ENCODE assay signal across 9 cellular contexts in genomic region chr19:17043744-17044143, GRCh38. TPM values are rescaled to one million over a fixed set of nuclear protein-coding genes. Genes with fewer than 3 reads are reported as not detected.
"Had no signal": no experiment of that assay in that cellular context is flagged by ENCODE, and none has a peak within 500 bp of the region (broad histone marks: within the 10 kb centered on the region; RNA-seq: fewer than 3 reads in every experiment).

No MANE protein-coding gene starts in this region.

- H3K27ac Mint-ChIP-seq: IgD-negative memory B cell had no signal

- H3K4me2 ChIP-seq: KMS-11 had no signal

- H3K4me3 Mint-ChIP-seq: H9, IgD-negative memory B cell had no signal

- H3K9me3 Mint-ChIP-seq: H9 had no signal

- H3K4me1 Mint-ChIP-seq: IgD-negative memory B cell had no signal

- DNase-seq: GM23248, GOT3, H9, KBM-7 had no signal

- H3K9ac ChIP-seq: GM23248, KMS-11 had no signal

- H3K27ac ChIP-seq: GM23248, KMS-11 had no signal

- H3K4me3 ChIP-seq: GM23248 had no signal

- ATAC-seq: HCT116 had no signal

- H2AFZ ChIP-seq: GM23248 had no signal

RNA-seq across cellular contexts. Expression of gene CPAMD8, which starts 17.1 kb away (rescaled TPM):
- total RNA-seq: H4, HT-29 had no signal
